Comparison of ENCODE assay signal across 8 cellular contexts in the genomic region with DNA sequence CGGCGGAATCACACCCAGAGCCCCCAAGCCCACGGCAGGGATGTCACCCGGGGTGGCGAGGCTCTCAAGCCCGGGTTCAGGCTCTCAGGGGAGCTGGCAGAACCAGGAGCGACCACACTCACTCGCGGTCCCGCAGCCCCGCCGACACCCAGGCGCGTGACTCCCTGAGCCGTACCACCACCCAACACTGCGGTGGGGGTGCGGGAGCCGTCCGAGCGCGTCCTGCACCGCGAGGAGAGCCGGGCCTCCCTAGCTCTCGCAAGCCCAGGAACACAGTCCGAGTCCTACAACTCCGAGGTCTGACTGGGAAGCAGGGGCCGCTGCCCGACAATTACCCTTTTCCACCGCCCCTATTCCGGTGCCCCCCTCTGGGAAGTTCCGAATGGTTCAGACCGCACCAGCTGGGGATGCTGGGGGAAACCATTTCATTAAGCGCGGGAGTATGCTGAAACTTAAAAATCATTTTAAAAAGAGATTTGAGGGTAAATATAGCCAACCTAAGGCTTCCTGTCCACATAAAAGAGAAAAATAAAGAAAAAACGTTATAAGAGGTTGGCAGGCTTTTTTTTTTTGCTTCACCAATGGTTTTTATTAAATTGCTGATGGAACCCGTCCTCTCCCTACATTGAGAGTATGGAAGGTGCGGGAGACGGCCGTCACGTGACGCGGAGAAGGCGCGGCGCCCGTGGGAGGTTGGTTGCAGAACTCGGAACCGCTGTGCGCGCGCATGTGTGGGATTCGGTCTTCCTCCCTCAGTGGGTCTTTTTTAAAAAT. TPM values are rescaled to one million over a fixed set of nuclear protein-coding genes. Genes with fewer than 3 reads are reported as not detected.
DNase-seq lines count a peak whose midpoint lies in the region; ATAC-seq and TF ChIP-seq lines count a peak whose summit lies in the region.

A gene with protein sequence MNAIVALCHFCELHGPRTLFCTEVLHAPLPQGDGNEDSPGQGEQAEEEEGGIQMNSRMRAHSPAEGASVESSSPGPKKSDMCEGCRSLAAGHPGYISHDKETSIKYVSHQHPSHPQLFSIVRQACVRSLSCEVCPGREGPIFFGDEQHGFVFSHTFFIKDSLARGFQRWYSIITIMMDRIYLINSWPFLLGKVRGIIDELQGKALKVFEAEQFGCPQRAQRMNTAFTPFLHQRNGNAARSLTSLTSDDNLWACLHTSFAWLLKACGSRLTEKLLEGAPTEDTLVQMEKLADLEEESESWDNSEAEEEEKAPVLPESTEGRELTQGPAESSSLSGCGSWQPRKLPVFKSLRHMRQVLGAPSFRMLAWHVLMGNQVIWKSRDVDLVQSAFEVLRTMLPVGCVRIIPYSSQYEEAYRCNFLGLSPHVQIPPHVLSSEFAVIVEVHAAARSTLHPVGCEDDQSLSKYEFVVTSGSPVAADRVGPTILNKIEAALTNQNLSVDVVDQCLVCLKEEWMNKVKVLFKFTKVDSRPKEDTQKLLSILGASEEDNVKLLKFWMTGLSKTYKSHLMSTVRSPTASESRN (minus strand): TSS at position 143 of the 774 bp plus-strand sequence. CDS start 9,031 bp downstream, outside the sequence.

- peak; percentile 48 for ATAC-seq in GM18508 (IDR thresholded peaks at IDR 0.05; ENCODE audit: insufficient read depth, unreplicated experiment)
- peak; percentile 81 for ATAC-seq in HG02973 (IDR thresholded peaks at IDR 0.05; ENCODE audit: unreplicated experiment)
- ATAC-seq in GM18519 (IDR thresholded peaks at IDR 0.05; ENCODE audit: low FRiP score, unreplicated experiment) = no peak

- peak within 1 kb of the TSS; percentile 98 for H3K27ac ChIP-seq in hepatocyte

- H3K79me2 ChIP-seq in hepatocyte = peaks cover 47% of the 10 kb centered on the region

- peak within 1 kb of the TSS; percentile 77 for H3K4me2 ChIP-seq in hepatocyte

- H3K9me3 ChIP-seq in hepatocyte (ENCODE audit: low read depth) = no peaks in the 10 kb centered on the region

- peak within 1 kb of the TSS; percentile 73 for H3K4me3 ChIP-seq in hepatocyte

- peaks cover 43% of the 10 kb centered on the region for H4K20me1 ChIP-seq in hepatocyte (ENCODE audit: insufficient read depth, poor library complexity, severe bottlenecking)

- DNase-seq in NCI-H2029 treated with DMSO at 0.1 percent for 48 hours (lab: John Stamatoyannopoulos, UW) = peak; percentile 77
- DNase-seq in T1000 (lab: John Stamatoyannopoulos, UW) = peak; percentile 80
- peak; percentile 91 for DNase-seq in astrocyte of the hippocampus (ENCODE audit: low read depth, low spot score)
- peak; percentile 93 for DNase-seq in hepatocyte (ENCODE audit: low spot score)
- peak; percentile 99 for DNase-seq in retina

- H2AFZ ChIP-seq in hepatocyte = peak within 1 kb of the TSS; percentile 81

- no peaks in the 10 kb centered on the region for H3K36me3 ChIP-seq in hepatocyte (replicated peaks; ENCODE audit: insufficient read depth, low read depth)

- no peaks in the 10 kb centered on the region for H3K27me3 ChIP-seq in hepatocyte

- peaks cover 34% of the 10 kb centered on the region for H3K4me1 ChIP-seq in hepatocyte (ENCODE audit: insufficient read depth)

- H3K9me2 ChIP-seq in hepatocyte (replicated peaks; ENCODE audit: insufficient read depth) = no peaks in the 10 kb centered on the region

- no peak for TF ChIP-seq CTCF in hepatocyte (IDR thresholded peaks at IDR 0.05; ENCODE audit: poor library complexity)

- 1% methylated on average over 53 of the region's 53 CpGs for WGBS in hepatocyte (ENCODE audit: low lambda C conversion rate, missing lambda C conversion rate)

RNA-seq across cellular contexts. Expression of the gene that starts here (rescaled TPM):
- 51.5 and 66.2 TPM in 2 replicates for total RNA-seq in hepatocyte
- 31.0 and 39.0 TPM in 2 replicates for polyA plus RNA-seq in hepatocyte
